ENCODE assay signal across 26 cellular contexts in the genomic region with DNA sequence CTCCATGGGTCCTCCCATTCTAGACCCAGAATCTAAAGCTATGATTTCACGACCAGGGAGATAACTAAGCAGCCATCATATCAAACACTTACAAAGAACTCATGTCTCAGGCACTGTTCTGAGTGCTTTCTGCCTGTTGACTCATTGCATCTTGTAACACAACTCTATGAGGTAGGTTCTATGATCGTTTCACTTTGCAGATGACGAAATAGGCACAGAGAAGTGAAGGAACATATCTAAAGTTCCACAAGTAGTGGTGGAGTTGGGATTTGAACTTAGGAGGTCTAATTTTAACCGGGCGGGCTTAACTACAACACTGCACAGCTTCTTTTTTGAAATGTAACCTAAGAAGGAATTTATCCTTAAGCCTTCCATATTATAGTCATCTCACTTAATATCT. TPM values are rescaled to one million over a fixed set of nuclear protein-coding genes. Genes with fewer than 3 reads are reported as not detected.
"Had no signal": no experiment of that assay in that cellular context is flagged by ENCODE, and none has a peak within 500 bp of the region (broad histone marks: within the 10 kb centered on the region; RNA-seq: fewer than 3 reads in every experiment).

No MANE protein-coding gene starts in this region.

- DNase-seq: activated CD4-positive, alpha-beta memory T cell treated with anti-CD3 and anti-CD28 coated beads, Interleukin-2, amount 10 ng/mL, durations not matched to agents 7 days and 5 days; activated CD4-positive, alpha-beta T cell treated with anti-CD3 and anti-CD28 coated beads for 48 hours; activated CD4-positive, CD25-positive, alpha-beta regulatory T cell; activated CD8-positive, alpha-beta memory T cell treated with anti-CD3 and anti-CD28 coated beads, Interleukin-2, amount 10 ng/mL, durations not matched to agents 7 days and 5 days; activated naive CD4-positive, alpha-beta T cell treated with Interleukin-2 at 50 U/mL for 16 hours; activated naive CD8-positive, alpha-beta T cell treated with anti-CD3 and anti-CD28 coated beads, Interleukin-2, amount 10 ng/mL, durations not matched to agents 7 days and 5 days; body of pancreas; central memory CD4-positive, alpha-beta T cell; colonic mucosa; gastrocnemius medialis; head of caudate nucleus; left colon; nephron progenitor cell; nucleus accumbens; stimulated activated CD4-positive, alpha-beta T cell treated with anti-CD3 and anti-CD28 coated beads, Interleukin-2, amount 100 ng/mL, for 24 hours; stimulated activated naive CD8-positive, alpha-beta T cell treated with anti-CD3 and anti-CD28 coated beads, Interleukin-15, Interleukin-2, amounts not matched to agents 100 U/mL and 50 U/mL, for 24 hours; T1000 had no signal

- H3K4me1 ChIP-seq: colonic mucosa had no signal

- H3K36me3 ChIP-seq: colonic mucosa, gastrocnemius medialis, tibial nerve had no signal

- H3K4me1 Mint-ChIP-seq: activated CD4-positive, alpha-beta memory T cell treated with anti-CD3 and anti-CD28 coated beads, Interleukin-2, amount 10 ng/mL, durations not matched to agents 7 days and 5 days; activated CD8-positive, alpha-beta memory T cell treated with anti-CD3 and anti-CD28 coated beads, Interleukin-2, amount 10 ng/mL, durations not matched to agents 7 days and 5 days; activated naive CD8-positive, alpha-beta T cell treated with anti-CD3 and anti-CD28 coated beads, Interleukin-2, amount 10 ng/mL, durations not matched to agents 7 days and 5 days; activated T-helper 17 cell treated with anti-CD3 and anti-CD28 coated beads, Interleukin-2, amount 50 U/mL, for 72 hours had no signal

- H3K27ac Mint-ChIP-seq: activated CD4-positive, alpha-beta memory T cell treated with anti-CD3 and anti-CD28 coated beads, Interleukin-2, amount 10 ng/mL, durations not matched to agents 7 days and 5 days; activated CD8-positive, alpha-beta memory T cell treated with anti-CD3 and anti-CD28 coated beads, Interleukin-2, amount 10 ng/mL, durations not matched to agents 7 days and 5 days; activated naive CD8-positive, alpha-beta T cell treated with anti-CD3 and anti-CD28 coated beads, Interleukin-2, amount 10 ng/mL, durations not matched to agents 7 days and 5 days; activated T-helper 17 cell treated with anti-CD3 and anti-CD28 coated beads, Interleukin-2, amount 50 U/mL, for 72 hours; endodermal cell; nephron progenitor cell had no signal

- ATAC-seq: activated CD8-positive, alpha-beta memory T cell treated with anti-CD3 and anti-CD28 coated beads, Interleukin-2, amount 10 ng/mL, durations not matched to agents 7 days and 5 days; activated T-helper 17 cell treated with anti-CD3 and anti-CD28 coated beads, Interleukin-2, amount 50 U/mL, for 72 hours; body of pancreas; gastrocnemius medialis; left colon; stimulated activated naive CD8-positive, alpha-beta T cell treated with anti-CD3 and anti-CD28 coated beads, Interleukin-15, Interleukin-2, amounts not matched to agents 100 U/mL and 50 U/mL, for 24 hours had no signal

- H3K4me3 ChIP-seq: body of pancreas, colonic mucosa, gastrocnemius medialis, lung, tibial nerve had no signal

- H3K9me3 Mint-ChIP-seq: activated CD4-positive, alpha-beta memory T cell treated with anti-CD3 and anti-CD28 coated beads, Interleukin-2, amount 10 ng/mL, durations not matched to agents 7 days and 5 days; activated naive CD8-positive, alpha-beta T cell treated with anti-CD3 and anti-CD28 coated beads, Interleukin-2, amount 10 ng/mL, durations not matched to agents 7 days and 5 days; activated T-helper 17 cell treated with anti-CD3 and anti-CD28 coated beads, Interleukin-2, amount 50 U/mL, for 72 hours; endodermal cell; nephron progenitor cell had no signal

- H3K27ac ChIP-seq: body of pancreas, colonic mucosa, gastrocnemius medialis, tibial nerve had no signal

- H3K9me3 ChIP-seq: body of pancreas, colonic mucosa, gastrocnemius medialis, tibial nerve had no signal

- H3K36me3 Mint-ChIP-seq: activated CD8-positive, alpha-beta memory T cell treated with anti-CD3 and anti-CD28 coated beads, Interleukin-2, amount 10 ng/mL, durations not matched to agents 7 days and 5 days; activated naive CD8-positive, alpha-beta T cell treated with anti-CD3 and anti-CD28 coated beads, Interleukin-2, amount 10 ng/mL, durations not matched to agents 7 days and 5 days had no signal

- FAIRE-seq: islet of Langerhans, urothelium cell line had no signal

- H3K4me3 Mint-ChIP-seq: activated CD4-positive, alpha-beta memory T cell treated with anti-CD3 and anti-CD28 coated beads, Interleukin-2, amount 10 ng/mL, durations not matched to agents 7 days and 5 days; activated CD8-positive, alpha-beta memory T cell treated with anti-CD3 and anti-CD28 coated beads, Interleukin-2, amount 10 ng/mL, durations not matched to agents 7 days and 5 days; activated naive CD8-positive, alpha-beta T cell treated with anti-CD3 and anti-CD28 coated beads, Interleukin-2, amount 10 ng/mL, durations not matched to agents 7 days and 5 days; activated T-helper 17 cell treated with anti-CD3 and anti-CD28 coated beads, Interleukin-2, amount 50 U/mL, for 72 hours; endodermal cell; nephron progenitor cell had no signal

- H3K27me3 ChIP-seq: body of pancreas had no signal

RNA-seq across cellular contexts. Expression of gene RBP4, which starts 2.9 kb away (rescaled TPM):
- total RNA-seq: activated CD4-positive, alpha-beta memory T cell treated with anti-CD3 and anti-CD28 coated beads, Interleukin-2, amount 10 ng/mL, durations not matched to agents 7 days and 5 days; activated CD8-positive, alpha-beta memory T cell treated with anti-CD3 and anti-CD28 coated beads, Interleukin-2, amount 10 ng/mL, durations not matched to agents 7 days and 5 days; activated naive CD8-positive, alpha-beta T cell treated with anti-CD3 and anti-CD28 coated beads, Interleukin-2, amount 10 ng/mL, durations not matched to agents 7 days and 5 days; activated T-helper 17 cell treated with anti-CD3 and anti-CD28 coated beads, Interleukin-2, amount 50 U/mL, for 72 hours; myocyte; T-helper 1 cell treated with Interleukin-12 subunit alpha and Interleukin-12 subunit beta and Interleukin-4 antibody, amounts not matched to agents 30 ng/mL and 1 ng/mL, for 36 hours had no signal

RNA-seq across cellular contexts. Expression of gene PDE6C, which starts 14.2 kb away (rescaled TPM):
- total RNA-seq: activated CD4-positive, alpha-beta memory T cell treated with anti-CD3 and anti-CD28 coated beads, Interleukin-2, amount 10 ng/mL, durations not matched to agents 7 days and 5 days; activated CD8-positive, alpha-beta memory T cell treated with anti-CD3 and anti-CD28 coated beads, Interleukin-2, amount 10 ng/mL, durations not matched to agents 7 days and 5 days; activated naive CD8-positive, alpha-beta T cell treated with anti-CD3 and anti-CD28 coated beads, Interleukin-2, amount 10 ng/mL, durations not matched to agents 7 days and 5 days; activated T-helper 17 cell treated with anti-CD3 and anti-CD28 coated beads, Interleukin-2, amount 50 U/mL, for 72 hours; body of pancreas; colonic mucosa; endodermal cell; epithelial cell of proximal tubule; gastrocnemius medialis; left colon; lung; myocyte; T-helper 1 cell treated with Interleukin-12 subunit alpha and Interleukin-12 subunit beta and Interleukin-4 antibody, amounts not matched to agents 30 ng/mL and 1 ng/mL, for 36 hours; tibial nerve had no signal
- polyA plus RNA-seq: lung had no signal

RNA-seq across cellular contexts. Expression of gene FFAR4, which starts 31.7 kb away (rescaled TPM):
- total RNA-seq: activated CD4-positive, alpha-beta memory T cell treated with anti-CD3 and anti-CD28 coated beads, Interleukin-2, amount 10 ng/mL, durations not matched to agents 7 days and 5 days; activated CD8-positive, alpha-beta memory T cell treated with anti-CD3 and anti-CD28 coated beads, Interleukin-2, amount 10 ng/mL, durations not matched to agents 7 days and 5 days; activated naive CD8-positive, alpha-beta T cell treated with anti-CD3 and anti-CD28 coated beads, Interleukin-2, amount 10 ng/mL, durations not matched to agents 7 days and 5 days; activated T-helper 17 cell treated with anti-CD3 and anti-CD28 coated beads, Interleukin-2, amount 50 U/mL, for 72 hours; endodermal cell; epithelial cell of proximal tubule; myocyte; T-helper 1 cell treated with Interleukin-12 subunit alpha and Interleukin-12 subunit beta and Interleukin-4 antibody, amounts not matched to agents 30 ng/mL and 1 ng/mL, for 36 hours had no signal
